Comparison of ENCODE assay signal across 23 cellular contexts in genomic region chr6:53095270-53095669, GRCh38. TPM values are rescaled to one million over a fixed set of nuclear protein-coding genes. Genes with fewer than 3 reads are reported as not detected.
DNase-seq lines count a peak whose midpoint lies in the region; ATAC-seq, FAIRE-seq and TF ChIP-seq lines count a peak whose summit lies in the region.
"Had no signal": no experiment of that assay in that cellular context is flagged by ENCODE, and none has a peak within 500 bp of the region (broad histone marks: within the 10 kb centered on the region; RNA-seq: fewer than 3 reads in every experiment).

No MANE protein-coding gene starts in this region.

- no peaks in the 10 kb centered on the region for H3K9me2 ChIP-seq in MM.1S (replicated peaks; ENCODE audit: insufficient read depth, low read length)

- POLR2A ChIA-PET in T-cell (lab: Charles Lee): no interaction called here

- H3K27ac ChIP-seq in astrocyte (ENCODE audit: low read depth, low read length) (no peak overlapping the region), MM.1S (ENCODE audit: low read length) (no peak overlapping the region)
- H3K27ac ChIP-seq: C4-2B had no signal

- H3K9ac ChIP-seq in astrocyte (ENCODE audit: low read length) (no peak overlapping the region), MM.1S (ENCODE audit: low read length) (no peak overlapping the region)

- H3F3A ChIP-seq in MM.1S (ENCODE audit: insufficient read depth, low read length): no peaks in the 10 kb centered on the region

- no peak overlapping the region for H3K4me2 ChIP-seq in astrocyte (ENCODE audit: low read length)
- H3K4me2 ChIP-seq in MM.1S (ENCODE audit: low read depth, low read length): no peak overlapping the region
- H3K4me2 ChIP-seq: GM23338 had no signal

- H3K4me1 ChIP-seq in astrocyte (ENCODE audit: insufficient read depth, low read length): no peaks in the 10 kb centered on the region
- H3K4me1 ChIP-seq in MM.1S (ENCODE audit: low read length): 0 out of 2 replicates have a peak, but pooled peaks cover 10% of the 10 kb centered on the region
- H3K4me1 ChIP-seq: Caco-2 had no signal

- no peak for ATAC-seq in T-cell (replicated peaks in 1 of 4)
- ATAC-seq in GM18511 (IDR thresholded peaks at IDR 0.05; ENCODE audit: unreplicated experiment): no peak
- ATAC-seq: GM23338 had no signal

- H3K79me2 ChIP-seq in astrocyte (ENCODE audit: insufficient read depth, low read length) (no peaks in the 10 kb centered on the region), MM.1S (ENCODE audit: low read length) (no peaks in the 10 kb centered on the region)

- FAIRE-seq in GM12892 (lab: Jason Lieb, UNC) (peak; percentile 17), astrocyte (lab: Jason Lieb, UNC) (peak; percentile 9)
- FAIRE-seq: A204.1, D721Med, GM18507, HTR-8/SVneo had no signal

- no peaks in the 10 kb centered on the region for H3K27me3 ChIP-seq in astrocyte (ENCODE audit: insufficient read depth, low read length)
- no peaks in the 10 kb centered on the region for H3K27me3 ChIP-seq in MM.1S (replicated peaks; ENCODE audit: insufficient read depth, low read length)

- H3K4me3 ChIP-seq in astrocyte (ENCODE audit: insufficient read depth, low read depth, low read length) (no peak overlapping the region), MM.1S (ENCODE audit: low read length) (no peak overlapping the region)
- H3K4me3 ChIP-seq: GM23338 had no signal

- H3K4me1 Mint-ChIP-seq in HFFc6 (ENCODE audit: low read depth) (peaks cover 44% of the 10 kb centered on the region), astrocyte (ENCODE audit: low read depth, unreplicated experiment) (peaks cover 8% of the 10 kb centered on the region), T-cell (no peaks in the 10 kb centered on the region)
- H3K4me1 Mint-ChIP-seq: GM23338, IgD-negative memory B cell had no signal

- CTCF ChIA-PET in T-cell (lab: Charles Lee): no interaction called here

- H3K27ac Mint-ChIP-seq in HFFc6 (peak overlapping the region; percentile 67; the same call in 1 of the 2 replicates), astrocyte (ENCODE audit: unreplicated experiment) (peak overlapping the region; percentile 1), T-cell (no peak overlapping the region)
- H3K27ac Mint-ChIP-seq: CD4-positive, alpha-beta T cell; GM23338; IgD-negative memory B cell had no signal

- H3K36me3 Mint-ChIP-seq in HFFc6 (ENCODE audit: low read depth): peaks cover 53% of the 10 kb centered on the region
- peaks cover 17% of the 10 kb centered on the region for H3K36me3 Mint-ChIP-seq in astrocyte (ENCODE audit: low read depth, unreplicated experiment)
- H3K36me3 Mint-ChIP-seq in T-cell: peaks cover 56% of the 10 kb centered on the region

- no peaks in the 10 kb centered on the region; the same call in 1 of the 2 replicates for H3K27me3 Mint-ChIP-seq in HFFc6 (ENCODE audit: insufficient read depth)
- no peaks in the 10 kb centered on the region for H3K27me3 Mint-ChIP-seq in astrocyte (ENCODE audit: low read depth, unreplicated experiment)
- no peaks in the 10 kb centered on the region for H3K27me3 Mint-ChIP-seq in T-cell
- H3K27me3 Mint-ChIP-seq: CD4-positive, alpha-beta T cell; IgD-negative memory B cell had no signal

- no peaks in the 10 kb centered on the region for H3K9me3 ChIP-seq in astrocyte (ENCODE audit: insufficient read depth, low read depth, low read length)
- no peaks in the 10 kb centered on the region for H3K9me3 ChIP-seq in MM.1S (replicated peaks; ENCODE audit: insufficient read depth, low read length)
- H3K9me3 ChIP-seq: Caco-2 had no signal

- TF ChIP-seq POLR2A in GM12892 (IDR thresholded peaks at IDR 0.05; ENCODE audit: low read depth, low read length): no peak

- H4K20me1 ChIP-seq in astrocyte (ENCODE audit: insufficient read depth, low read length) (peaks cover 5% of the 10 kb centered on the region), MM.1S (ENCODE audit: insufficient read depth, low read length) (no peaks in the 10 kb centered on the region)

- H3K36me3 ChIP-seq in astrocyte (ENCODE audit: insufficient read depth, low read length) (peaks cover 55% of the 10 kb centered on the region), MM.1S (replicated peaks; ENCODE audit: insufficient read depth, low read length) (no peaks in the 10 kb centered on the region; the same call in 1 of the 2 replicates)

- no peak overlapping the region for H3K4me3 Mint-ChIP-seq in HFFc6
- H3K4me3 Mint-ChIP-seq in astrocyte (ENCODE audit: unreplicated experiment): no peak overlapping the region
- no peak overlapping the region for H3K4me3 Mint-ChIP-seq in T-cell
- H3K4me3 Mint-ChIP-seq: CD4-positive, alpha-beta T cell; GM23338; IgD-negative memory B cell had no signal

- no peaks in the 10 kb centered on the region for H3K9me3 Mint-ChIP-seq in HFFc6
- H3K9me3 Mint-ChIP-seq in astrocyte (ENCODE audit: unreplicated experiment): no peaks in the 10 kb centered on the region
- H3K9me3 Mint-ChIP-seq in T-cell: no peaks in the 10 kb centered on the region
- H3K9me3 Mint-ChIP-seq: CD4-positive, alpha-beta T cell; GM23338; IgD-negative memory B cell had no signal

- H2AFZ ChIP-seq in astrocyte (ENCODE audit: low read depth, low read length) (no peak overlapping the region), MM.1S (ENCODE audit: low read length) (no peak overlapping the region)
- H2AFZ ChIP-seq: GM23338 had no signal

- TF ChIP-seq CTCF in HFFc6 (IDR thresholded peaks at IDR 0.05) (no peak), astrocyte (IDR thresholded peaks at IDR 0.05; ENCODE audit: insufficient read depth, low read depth, low read length) (no peak), MM.1S (IDR thresholded peaks at IDR 0.05; ENCODE audit: low read length) (no peak)

- DNase-seq in GM12892 (ENCODE audit: insufficient read length) (no peak), HFFc6 (no peak), astrocyte (ENCODE audit: low read depth) (no peak), MM.1S (no peak), T-cell (no peak), DMS53 treated with DMSO at 0.1 percent for 48 hours (lab: John Stamatoyannopoulos, UW; ENCODE audit: unreplicated experiment) (no peak)
- DNase-seq: AML-193; Caco-2; CD4-positive, alpha-beta T cell; DMS79; GDM1; H7; Karpas-422; KBM-7 had no signal

RNA-seq across cellular contexts. Expression of gene FBXO9, which starts 30.1 kb away (rescaled TPM):
- polyA plus RNA-seq in GM12892 (2012; ENCODE audit: missing spikeins): 27.3 TPM
- total RNA-seq in HFFc6 (2021; fragmentation: NEBNext Ultra II Directional; extraction: Animal tissue kit (Norgen Biotek cat#: 25700)): 100 to 1,000 TPM; 105 to 135 (median 122) TPM
- 72.6 and 80.2 TPM in 2 replicates for total RNA-seq in astrocyte
- 100 to 1,000 TPM in 3 of 5 donors, 10 to 100 TPM in 2; 78.3 to 106 (median 100) TPM for total RNA-seq in T-cell

RNA-seq across cellular contexts. Expression of gene CILK1, which starts 33.6 kb away (rescaled TPM):
- polyA plus RNA-seq in GM12892 (2012; ENCODE audit: missing spikeins): 4.2 TPM
- total RNA-seq in HFFc6 (2021; fragmentation: NEBNext Ultra II Directional; extraction: Animal tissue kit (Norgen Biotek cat#: 25700)): 10 to 100 TPM; 13.6 to 17.8 (median 16.2) TPM
- 15.6 and 17.4 TPM in 2 replicates for total RNA-seq in astrocyte
- total RNA-seq in T-cell: 10 to 100 TPM in 2 of 5 donors, 1 to 10 TPM in 3; 8.2 to 10.4 (median 9.6) TPM

RNA-seq across cellular contexts. Expression of gene GCM1, which starts 53.4 kb away (rescaled TPM):
- polyA plus RNA-seq in GM12892 (2012; ENCODE audit: missing spikeins): not detected
- total RNA-seq in HFFc6 (2021; fragmentation: NEBNext Ultra II Directional; extraction: Animal tissue kit (Norgen Biotek cat#: 25700)): not detected
- total RNA-seq in astrocyte (not detected in 2 replicates), T-cell (under 1 TPM in 2 of 5 donors, not detected in 3; 0.12 to 0.23 TPM)
- total RNA-seq: GM23338, H7 had no signal
- polyA plus RNA-seq: BJ, GM23338, IgD-negative memory B cell had no signal

Comparison
In these comparisons a context has a peak if more than half of its experiments do, and no peak if none do; other contexts are left out.
1. H3K27ac Mint-ChIP-seq: peak in HFFc6 (single experiment) and astrocyte (single experiment); none in T-cell (0 of 2).